1 cellular context compared by ENCODE assay signal in genomic region chr2:62505649-62506420, GRCh38.
TF ChIP-seq lines count a peak whose summit lies in the region.

A gene with protein sequence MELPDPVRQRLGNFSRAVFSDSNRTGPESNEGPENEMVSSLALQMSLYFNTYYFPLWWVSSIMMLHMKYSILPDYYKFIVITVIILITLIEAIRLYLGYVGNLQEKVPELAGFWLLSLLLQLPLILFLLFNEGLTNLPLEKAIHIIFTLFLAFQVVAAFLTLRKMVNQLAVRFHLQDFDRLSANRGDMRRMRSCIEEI (minus strand): TSS chr2:62506195. CDS start chr2:62506129, 66 bp downstream.

TF ChIP-seq in K562, 482 proteins besides CTCF, POLR2A, EP300 and RAD21 (continued from another document and continues in another):
- TF ChIP-seq TBP (optimal IDR thresholded peaks at IDR 0.05; ENCODE audit: low read depth, low read length) (peak; percentile 57), SMARCE1 (IDR thresholded peaks at IDR 0.05) (no peak), LEF1 (IDR thresholded peaks at IDR 0.05) (no peak), KLF16 (IDR thresholded peaks at IDR 0.05) (no peak), NKRF (IDR thresholded peaks at IDR 0.05; ENCODE audit: borderline replicate concordance) (no peak), HDAC3 (IDR thresholded peaks at IDR 0.05; ENCODE audit: borderline replicate concordance, partially characterized antibody) (no peak), CBFA2T2 (conservative IDR thresholded peaks at IDR 0.05) (no peak), CBX5 (IDR thresholded peaks at IDR 0.05; ENCODE audit: borderline replicate concordance, low read depth) (peak; percentile 49), E2F1 (CRISPR knock-in tag; IDR thresholded peaks at IDR 0.05) (peak; percentile 89; the same call in 1 of the 2 replicates), L3MBTL2 (IDR thresholded peaks at IDR 0.05) (peak; percentile 92), HDAC8 (tag; IDR thresholded peaks at IDR 0.05) (no peak), NUFIP1 (IDR thresholded peaks at IDR 0.05; ENCODE audit: partially characterized antibody) (no peak), SMAD3 (CRISPR knock-in tag; conservative IDR thresholded peaks at IDR 0.05) (no peak), ZNF133 (CRISPR knock-in tag; IDR thresholded peaks at IDR 0.05) (no peak), RUNX1 (IDR thresholded peaks at IDR 0.05; ENCODE audit: low read depth) (no peak), MYC (IDR thresholded peaks at IDR 0.05; ENCODE audit: low read depth, low read length) (peak; percentile 87), MYC (CRISPR knock-in tag; IDR thresholded peaks at IDR 0.05; ENCODE audit: borderline replicate concordance, low read depth) (peak; percentile 66; the same call in 1 of the 2 replicates), DDX20 (tag; IDR thresholded peaks at IDR 0.05; ENCODE audit: low read depth) (no peak), ZNF512 (tag; IDR thresholded peaks at IDR 0.05) (no peak), ZNF764 (CRISPR knock-in tag; IDR thresholded peaks at IDR 0.05; ENCODE audit: low read depth) (no peak), BRCA1 (IDR thresholded peaks at IDR 0.05) (no peak), BRCA1 (CRISPR knock-in tag; IDR thresholded peaks at IDR 0.05) (no peak), PKNOX1 (IDR thresholded peaks at IDR 0.05) (peak; percentile 42; the same call in 1 of the 2 replicates), SRSF1 (IDR thresholded peaks at IDR 0.05; ENCODE audit: low read depth, low read length) (no peak), CBX8 (IDR thresholded peaks at IDR 0.05; ENCODE audit: borderline replicate concordance, extremely low read depth, low read depth, low read length, poor library complexity, severe bottlenecking) (no peak), SIN3A (IDR thresholded peaks at IDR 0.05; ENCODE audit: borderline replicate concordance in 2 of 2, control insufficient read depth in 1 of 2, low read depth in 2 of 2, low read length in 2 of 2) (peak in 1 of 2 experiments; percentile 63; a peak in 2 of 4 replicates), NR2C1 (IDR thresholded peaks at IDR 0.05) (no peak; the same call in 1 of the 2 replicates), NR2C1 (tag; IDR thresholded peaks at IDR 0.05) (peak; percentile 59), ASH1L (IDR thresholded peaks at IDR 0.05; ENCODE audit: borderline replicate concordance, low read depth, partially characterized antibody) (no peak), ZNF740 (CRISPR knock-in tag; IDR thresholded peaks at IDR 0.05) (no peak), ZNF740 (tag; IDR thresholded peaks at IDR 0.05) (no peak), JUN (IDR thresholded peaks at IDR 0.05; ENCODE audit: borderline replicate concordance, low read depth, low read length) (no peak; the same call in 1 of the 2 replicates), JUN (CRISPR knock-in tag; IDR thresholded peaks at IDR 0.05; ENCODE audit: borderline replicate concordance) (no peak), KLF1 (tag; IDR thresholded peaks at IDR 0.05) (no peak), ZFP36 (IDR thresholded peaks at IDR 0.05; ENCODE audit: low read depth, low read length, partially characterized antibody) (no peak), STAT5B (CRISPR knock-in tag; IDR thresholded peaks at IDR 0.05) (no peak), ZFPM2 (CRISPR knock-in tag; IDR thresholded peaks at IDR 0.05) (no peak), FOSL1 (tag; conservative IDR thresholded peaks at IDR 0.05) (peak; percentile 16; the same call in 1 of the 2 replicates), CHD4 (IDR thresholded peaks at IDR 0.05; ENCODE audit: insufficient read depth, insufficient replicate concordance, low read depth, low read length, poor library complexity, severe bottlenecking) (no peak), THRA (IDR thresholded peaks at IDR 0.05) (no peak)
- TF ChIP-seq, protein P1, sequence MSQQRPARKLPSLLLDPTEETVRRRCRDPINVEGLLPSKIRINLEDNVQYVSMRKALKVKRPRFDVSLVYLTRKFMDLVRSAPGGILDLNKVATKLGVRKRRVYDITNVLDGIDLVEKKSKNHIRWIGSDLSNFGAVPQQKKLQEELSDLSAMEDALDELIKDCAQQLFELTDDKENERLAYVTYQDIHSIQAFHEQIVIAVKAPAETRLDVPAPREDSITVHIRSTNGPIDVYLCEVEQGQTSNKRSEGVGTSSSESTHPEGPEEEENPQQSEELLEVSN (IDR thresholded peaks at IDR 0.05; ENCODE audit: borderline replicate concordance in 1 of 2, extremely low read depth in 1 of 2, insufficient read depth in 1 of 2, insufficient read length in 1 of 2, low read depth in 1 of 2, low read length in 1 of 2, poor library complexity in 1 of 2, severe bottlenecking in 1 of 2) = peak; percentile 83 to 97
- TF ChIP-seq, protein P2, sequence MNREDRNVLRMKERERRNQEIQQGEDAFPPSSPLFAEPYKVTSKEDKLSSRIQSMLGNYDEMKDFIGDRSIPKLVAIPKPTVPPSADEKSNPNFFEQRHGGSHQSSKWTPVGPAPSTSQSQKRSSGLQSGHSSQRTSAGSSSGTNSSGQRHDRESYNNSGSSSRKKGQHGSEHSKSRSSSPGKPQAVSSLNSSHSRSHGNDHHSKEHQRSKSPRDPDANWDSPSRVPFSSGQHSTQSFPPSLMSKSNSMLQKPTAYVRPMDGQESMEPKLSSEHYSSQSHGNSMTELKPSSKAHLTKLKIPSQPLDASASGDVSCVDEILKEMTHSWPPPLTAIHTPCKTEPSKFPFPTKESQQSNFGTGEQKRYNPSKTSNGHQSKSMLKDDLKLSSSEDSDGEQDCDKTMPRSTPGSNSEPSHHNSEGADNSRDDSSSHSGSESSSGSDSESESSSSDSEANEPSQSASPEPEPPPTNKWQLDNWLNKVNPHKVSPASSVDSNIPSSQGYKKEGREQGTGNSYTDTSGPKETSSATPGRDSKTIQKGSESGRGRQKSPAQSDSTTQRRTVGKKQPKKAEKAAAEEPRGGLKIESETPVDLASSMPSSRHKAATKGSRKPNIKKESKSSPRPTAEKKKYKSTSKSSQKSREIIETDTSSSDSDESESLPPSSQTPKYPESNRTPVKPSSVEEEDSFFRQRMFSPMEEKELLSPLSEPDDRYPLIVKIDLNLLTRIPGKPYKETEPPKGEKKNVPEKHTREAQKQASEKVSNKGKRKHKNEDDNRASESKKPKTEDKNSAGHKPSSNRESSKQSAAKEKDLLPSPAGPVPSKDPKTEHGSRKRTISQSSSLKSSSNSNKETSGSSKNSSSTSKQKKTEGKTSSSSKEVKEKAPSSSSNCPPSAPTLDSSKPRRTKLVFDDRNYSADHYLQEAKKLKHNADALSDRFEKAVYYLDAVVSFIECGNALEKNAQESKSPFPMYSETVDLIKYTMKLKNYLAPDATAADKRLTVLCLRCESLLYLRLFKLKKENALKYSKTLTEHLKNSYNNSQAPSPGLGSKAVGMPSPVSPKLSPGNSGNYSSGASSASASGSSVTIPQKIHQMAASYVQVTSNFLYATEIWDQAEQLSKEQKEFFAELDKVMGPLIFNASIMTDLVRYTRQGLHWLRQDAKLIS (CRISPR knock-in tag; IDR thresholded peaks at IDR 0.05) = peak; percentile 23; the same call in 1 of the 2 replicates
- TF ChIP-seq, protein P3, sequence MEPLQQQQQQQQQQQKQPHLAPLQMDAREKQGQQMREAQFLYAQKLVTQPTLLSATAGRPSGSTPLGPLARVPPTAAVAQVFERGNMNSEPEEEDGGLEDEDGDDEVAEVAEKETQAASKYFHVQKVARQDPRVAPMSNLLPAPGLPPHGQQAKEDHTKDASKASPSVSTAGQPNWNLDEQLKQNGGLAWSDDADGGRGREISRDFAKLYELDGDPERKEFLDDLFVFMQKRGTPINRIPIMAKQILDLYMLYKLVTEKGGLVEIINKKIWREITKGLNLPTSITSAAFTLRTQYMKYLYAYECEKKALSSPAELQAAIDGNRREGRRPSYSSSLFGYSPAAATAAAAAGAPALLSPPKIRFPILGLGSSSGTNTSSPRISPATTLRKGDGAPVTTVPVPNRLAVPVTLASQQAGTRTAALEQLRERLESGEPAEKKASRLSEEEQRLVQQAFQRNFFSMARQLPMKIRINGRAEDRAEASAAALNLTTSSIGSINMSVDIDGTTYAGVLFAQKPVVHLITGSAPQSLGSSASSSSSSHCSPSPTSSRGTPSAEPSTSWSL (CRISPR knock-in tag; IDR thresholded peaks at IDR 0.05; ENCODE audit: borderline replicate concordance) = no peak
- TF ChIP-seq, protein P4, sequence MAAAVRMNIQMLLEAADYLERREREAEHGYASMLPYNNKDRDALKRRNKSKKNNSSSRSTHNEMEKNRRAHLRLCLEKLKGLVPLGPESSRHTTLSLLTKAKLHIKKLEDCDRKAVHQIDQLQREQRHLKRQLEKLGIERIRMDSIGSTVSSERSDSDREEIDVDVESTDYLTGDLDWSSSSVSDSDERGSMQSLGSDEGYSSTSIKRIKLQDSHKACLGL (CRISPR knock-in tag; IDR thresholded peaks at IDR 0.05; ENCODE audit: borderline replicate concordance, poor library complexity, severe bottlenecking) = no peak
- TF ChIP-seq, protein P5, sequence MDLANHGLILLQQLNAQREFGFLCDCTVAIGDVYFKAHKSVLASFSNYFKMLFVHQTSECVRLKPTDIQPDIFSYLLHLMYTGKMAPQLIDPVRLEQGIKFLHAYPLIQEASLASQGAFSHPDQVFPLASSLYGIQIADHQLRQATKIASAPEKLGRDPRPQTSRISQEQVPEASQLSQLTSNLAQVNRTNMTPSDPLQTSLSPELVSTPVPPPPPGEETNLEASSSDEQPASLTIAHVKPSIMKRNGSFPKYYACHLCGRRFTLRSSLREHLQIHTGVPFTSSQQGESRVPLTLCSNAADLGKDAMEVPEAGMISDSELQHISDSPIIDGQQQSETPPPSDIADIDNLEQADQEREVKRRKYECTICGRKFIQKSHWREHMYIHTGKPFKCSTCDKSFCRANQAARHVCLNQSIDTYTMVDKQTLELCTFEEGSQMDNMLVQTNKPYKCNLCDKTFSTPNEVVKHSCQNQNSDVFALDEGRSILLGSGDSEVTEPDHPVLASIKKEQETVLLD (IDR thresholded peaks at IDR 0.05) = no peak
